ENCODE assay signal across 21 cellular contexts in genomic region chr7:106597014-106597413, GRCh38.
"Had no signal": no experiment of that assay in that cellular context is flagged by ENCODE, and none has a peak within 500 bp of the region (broad histone marks: within the 10 kb centered on the region; RNA-seq: fewer than 3 reads in every experiment).

No MANE protein-coding gene starts in this region.

- H3K27ac ChIP-seq: coronary artery, PC-9 had no signal

- H2AFZ ChIP-seq: PC-9 had no signal

- H3K9me3 ChIP-seq: MG63 had no signal

- DNase-seq: activated CD4-positive, alpha-beta T cell treated with anti-CD3 and anti-CD28 coated beads for 48 hours; activated CD4-positive, alpha-beta T cell treated with anti-CD3 and anti-CD28 coated beads, Interleukin-2, amount 50 U/mL, for 4 hours; activated CD8-positive, alpha-beta memory T cell treated with anti-CD3 and anti-CD28 coated beads, Interleukin-2, amount 50 U/mL, for 48 hours; activated CD8-positive, alpha-beta T cell treated with anti-CD3 and anti-CD28 coated beads, Interleukin-2, amount 10 ng/mL, durations not matched to agents 7 days and 5 days; activated effector memory CD4-positive, alpha-beta T cell treated with Interleukin-2 at 50 U/mL for 16 hours; activated naive CD4-positive, alpha-beta T cell; activated T-cell treated with anti-CD3 and anti-CD28 coated beads, Interleukin-2, amount 50 U/mL, for 24 hours; aorta; central memory CD4-positive, alpha-beta T cell; MG63; MV-4-11; NCI-H1092 treated with DMSO at 0.1 percent for 48 hours; NCI-H1417 treated with DMSO at 0.1 percent for 48 hours; NCI-H187; NCI-H446; NCI-H524; PC-9; SHP77 treated with DMSO at 0.1 percent for 48 hours had no signal

- H3K27me3 ChIP-seq: MG63 had no signal

- ATAC-seq: activated CD4-positive, CD25-positive, alpha-beta regulatory T cell treated with anti-CD3 and anti-CD28 coated beads, Interleukin-2, amount 50 U/mL, for 24 hours; activated CD8-positive, alpha-beta T cell treated with anti-CD3 and anti-CD28 coated beads, Interleukin-2, amount 10 ng/mL, durations not matched to agents 7 days and 5 days had no signal

- H3K4me3 ChIP-seq: coronary artery, MG63, PC-9 had no signal

- H3K4me2 ChIP-seq: PC-9 had no signal

- H3K36me3 ChIP-seq: MG63 had no signal

- FAIRE-seq: bronchial epithelial cell had no signal
